17 cellular contexts compared by ENCODE assay signal in the genomic region with DNA sequence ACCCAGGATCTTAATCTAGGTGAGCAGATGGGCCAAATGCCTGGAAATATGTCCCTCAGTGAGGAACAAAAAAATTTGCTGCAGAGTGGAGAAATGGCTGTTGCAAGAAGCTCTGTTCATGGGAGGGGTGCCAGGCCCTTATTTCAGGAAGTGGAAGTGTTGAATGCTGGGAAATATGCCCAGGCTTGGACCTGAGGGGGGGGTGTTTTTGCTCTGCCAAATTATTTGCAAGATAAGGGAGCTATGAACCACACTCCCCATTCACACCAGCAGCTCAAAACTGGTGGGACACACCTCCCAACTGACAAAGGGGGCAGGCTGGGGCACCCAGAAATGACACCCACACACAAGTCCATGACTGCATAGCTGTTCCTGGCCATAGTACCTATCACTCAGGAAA. TPM values are rescaled to one million over a fixed set of nuclear protein-coding genes. Genes with fewer than 3 reads are reported as not detected.
DNase-seq lines count a peak whose midpoint lies in the region; ATAC-seq and TF ChIP-seq lines count a peak whose summit lies in the region.
"Had no signal": no experiment of that assay in that cellular context is flagged by ENCODE, and none has a peak within 500 bp of the region (broad histone marks: within the 10 kb centered on the region; RNA-seq: fewer than 3 reads in every experiment).

No MANE protein-coding gene starts in this region.

- H3K36me3 Mint-ChIP-seq in osteocyte (ENCODE audit: unreplicated experiment), result no peaks in the 10 kb centered on the region
- H3K36me3 Mint-ChIP-seq: CD14-positive monocyte had no signal

- H3K4me1 ChIP-seq in BLaER1 treated with 17β-estradiol and CSF1 and Interleukin-3, amounts not matched to agents 10 nM and 100 nM, result peaks cover 0 to 9% (median 7%) of the 10 kb centered on the region in 10 experiments; a peak in 10 of 20 replicates
- H3K4me1 ChIP-seq: SJSA1 had no signal

- H3K4me3 Mint-ChIP-seq in osteocyte (ENCODE audit: unreplicated experiment), result no peak overlapping the region
- H3K4me3 Mint-ChIP-seq: CD14-positive monocyte, H9 had no signal

- no peaks in the 10 kb centered on the region for H4K20me1 ChIP-seq in BLaER1 treated with 17β-estradiol and CSF1 and Interleukin-3, amounts not matched to agents 10 nM and 100 nM

- H3K27me3 Mint-ChIP-seq in osteocyte (ENCODE audit: unreplicated experiment), result peaks cover 60% of the 10 kb centered on the region

- no peaks in the 10 kb centered on the region for H3K4me1 Mint-ChIP-seq in osteocyte (ENCODE audit: unreplicated experiment)

- H3K9me3 ChIP-seq in BLaER1 treated with 17β-estradiol and CSF1 and Interleukin-3, amounts not matched to agents 10 nM and 100 nM (replicated peaks in 1 of 11), result no peaks in the 10 kb centered on the region
- H3K9me3 ChIP-seq: MG63, SJSA1 had no signal

- H3K4me3 ChIP-seq in BLaER1 treated with 17β-estradiol and CSF1 and Interleukin-3, amounts not matched to agents 10 nM and 100 nM, result no peak overlapping the region
- H3K4me3 ChIP-seq in NB4 (ENCODE audit: low read depth, low read length) (no peak overlapping the region), fibroblast of pulmonary artery (replicated peaks; ENCODE audit: low read depth, low read length) (no peak overlapping the region)
- H3K4me3 ChIP-seq: MG63, SJSA1 had no signal

- H3K9ac ChIP-seq in BLaER1 treated with 17β-estradiol and CSF1 and Interleukin-3, amounts not matched to agents 10 nM and 100 nM, result no peak overlapping the region

- H3K27ac Mint-ChIP-seq in osteocyte (ENCODE audit: unreplicated experiment), result no peak overlapping the region
- H3K27ac Mint-ChIP-seq: CD14-positive monocyte, H9 had no signal

- TF ChIP-seq POLR2A in NB4 (IDR thresholded peaks at IDR 0.05; ENCODE audit: extremely low read depth, insufficient read length), result no peak

- ATAC-seq in GM19397 (IDR thresholded peaks at IDR 0.05; ENCODE audit: unreplicated experiment), result no peak
- ATAC-seq: PC-3 had no signal

- peak; percentile 8 for DNase-seq in NB4 (ENCODE audit: low read depth)
- peak; percentile 35 for DNase-seq in fibroblast of pulmonary artery (ENCODE audit: low read depth)
- DNase-seq in osteocyte (ENCODE audit: extremely low spot score, unreplicated experiment), result peak; percentile 57
- no peak for DNase-seq in NCI-H345 treated with DMSO at 0.1 percent for 48 hours (lab: John Stamatoyannopoulos, UW; ENCODE audit: unreplicated experiment)
- DNase-seq in COR-L47 (lab: John Stamatoyannopoulos, UW), result no peak
- DNase-seq: DMS 273 treated with DMSO at 0.1 percent for 48 hours, H9, Kasumi-1, MG63, NCI-H1694 treated with DMSO at 0.1 percent for 48 hours, NCI-H2227 treated with DMSO at 0.1 percent for 48 hours, NCI-H524, PC-3 had no signal

- no peaks in the 10 kb centered on the region for H3K27me3 ChIP-seq in BLaER1 treated with 17β-estradiol and CSF1 and Interleukin-3, amounts not matched to agents 10 nM and 100 nM
- H3K27me3 ChIP-seq: MG63 had no signal

- no peaks in the 10 kb centered on the region for H3K36me3 ChIP-seq in BLaER1 treated with 17β-estradiol and CSF1 and Interleukin-3, amounts not matched to agents 10 nM and 100 nM
- H3K36me3 ChIP-seq: MG63, SJSA1 had no signal

- H3K9me3 Mint-ChIP-seq in osteocyte (ENCODE audit: unreplicated experiment), result no peaks in the 10 kb centered on the region
- H3K9me3 Mint-ChIP-seq: H9 had no signal

- no peak overlapping the region for H3K27ac ChIP-seq in BLaER1 treated with 17β-estradiol and CSF1 and Interleukin-3, amounts not matched to agents 10 nM and 100 nM
- H3K27ac ChIP-seq: SJSA1 had no signal

- peak overlapping the region in 9 of 11 experiments; percentile 3 to 43 (median 26); a peak in 12 of 22 replicates for H3K4me2 ChIP-seq in BLaER1 treated with 17β-estradiol and CSF1 and Interleukin-3, amounts not matched to agents 10 nM and 100 nM

- TF ChIP-seq CTCF in NB4 (IDR thresholded peaks at IDR 0.05; ENCODE audit: low read depth, low read length), result no peak
- no peak for TF ChIP-seq CTCF in fibroblast of pulmonary artery (IDR thresholded peaks at IDR 0.05; ENCODE audit: low read length, missing control alignments)
- TF ChIP-seq CTCF in osteocyte (IDR thresholded peaks at IDR 0.05), result no peak

RNA-seq across cellular contexts. Expression of a gene that starts 8.7 kb away (rescaled TPM):
- total RNA-seq in osteocyte, result not detected in 2 replicates
- total RNA-seq: H9, SJSA1 had no signal

RNA-seq across cellular contexts. Expression of a gene that starts 42.4 kb away (rescaled TPM):
- total RNA-seq in osteocyte, result 705 and 710 TPM in 2 replicates

Comparison
In these comparisons a context has a peak if more than half of its experiments do, and no peak if none do; other contexts are left out.
1. DNase-seq: peak in NB4 (single experiment), fibroblast of pulmonary artery (single experiment) and osteocyte (single experiment); none in NCI-H345 treated with DMSO at 0.1 percent for 48 hours (single experiment) and COR-L47 (single experiment).